Comparison of ENCODE assay signal across 15 cellular contexts in genomic region chr1:241608379-241609033, GRCh38. TPM values are rescaled to one million over a fixed set of nuclear protein-coding genes. Genes with fewer than 3 reads are reported as not detected.
DNase-seq lines count a peak whose midpoint lies in the region; ATAC-seq and TF ChIP-seq lines count a peak whose summit lies in the region.
"Had no signal": no experiment of that assay in that cellular context is flagged by ENCODE, and none has a peak within 500 bp of the region (broad histone marks: within the 10 kb centered on the region; RNA-seq: fewer than 3 reads in every experiment).

No MANE protein-coding gene starts in this region.

- no peak overlapping the region for H2AFZ ChIP-seq in neural progenitor cell (replicated peaks)
- H2AFZ ChIP-seq: PC-9 had no signal

- H3K4me3 ChIP-seq in neural progenitor cell: no peak overlapping the region
- H3K4me3 ChIP-seq: PC-9, psoas muscle, stomach had no signal

- H3K4me3 Mint-ChIP-seq in neural progenitor cell: no peak overlapping the region

- TF ChIP-seq CTCF in neural progenitor cell (IDR thresholded peaks at IDR 0.05): no peak

- no peaks in the 10 kb centered on the region for H3K27me3 ChIP-seq in neural progenitor cell
- H3K27me3 ChIP-seq: stomach had no signal

- no peak overlapping the region for H3K9ac ChIP-seq in neural progenitor cell

- H3K9me3 ChIP-seq in neural progenitor cell (ENCODE audit: low read depth): no peaks in the 10 kb centered on the region
- H3K9me3 ChIP-seq: psoas muscle, stomach had no signal

- peaks cover 3% of the 10 kb centered on the region for H3K4me1 Mint-ChIP-seq in neural progenitor cell

- H3K36me3 Mint-ChIP-seq in neural progenitor cell: peaks cover 13% of the 10 kb centered on the region

- no peaks in the 10 kb centered on the region for H3K4me1 ChIP-seq in neural progenitor cell

- H3K9me3 Mint-ChIP-seq in neural progenitor cell: no peaks in the 10 kb centered on the region

- no peak overlapping the region for H3K4me2 ChIP-seq in neural progenitor cell
- H3K4me2 ChIP-seq: PC-9 had no signal

- peak; percentile 40 for ATAC-seq in HG02884 (IDR thresholded peaks at IDR 0.05; ENCODE audit: unreplicated experiment)
- no peak for ATAC-seq in GM18498 (IDR thresholded peaks at IDR 0.05; ENCODE audit: unreplicated experiment)
- ATAC-seq in HG03139 (IDR thresholded peaks at IDR 0.05; ENCODE audit: unreplicated experiment): no peak
- ATAC-seq: psoas muscle had no signal

- H4K20me1 ChIP-seq in neural progenitor cell (ENCODE audit: low read depth): peaks cover 15% of the 10 kb centered on the region

- no peaks in the 10 kb centered on the region for H3F3A ChIP-seq in neural progenitor cell (ENCODE audit: low read depth)

- H3K79me2 ChIP-seq in neural progenitor cell (ENCODE audit: low read depth): no peaks in the 10 kb centered on the region

- no peaks in the 10 kb centered on the region for H3K27me3 Mint-ChIP-seq in neural progenitor cell (ENCODE audit: insufficient read depth, low read depth)

- no peak overlapping the region for H3K27ac ChIP-seq in neural progenitor cell
- H3K27ac ChIP-seq: PC-9, psoas muscle, stomach had no signal

- peak; percentile 61 for DNase-seq in Daoy (ENCODE audit: low read depth)
- DNase-seq in amniotic epithelial cell (ENCODE audit: low read depth): peak; percentile 81
- peak; percentile 35 for DNase-seq in kidney glomerular epithelial cell (lab: John Stamatoyannopoulos, UW)
- DNase-seq in neural progenitor cell (ENCODE audit: low spot score): no peak
- DNase-seq in NCI-H526 treated with DMSO at 0.1 percent for 48 hours (lab: John Stamatoyannopoulos, UW): no peak
- DNase-seq: amniotic stem cell; NCI-H2029 treated with DMSO at 0.1 percent for 48 hours; PC-9; psoas muscle; stimulated activated CD4-positive, alpha-beta T cell treated with anti-CD3 and anti-CD28 coated beads, Interleukin-2, amount 100 ng/mL, for 48 hours; stomach; T-helper 9 cell had no signal

- H3K36me3 ChIP-seq in neural progenitor cell: no peaks in the 10 kb centered on the region
- H3K36me3 ChIP-seq: stomach had no signal

- H3K27ac Mint-ChIP-seq in neural progenitor cell: no peak overlapping the region

RNA-seq across cellular contexts. Expression of gene CHML, which starts 31.7 kb away (rescaled TPM):
- 11.8 and 14.6 TPM in 2 replicates for total RNA-seq in Daoy (2014; rRNA removed; shearing (Covaris generic))
- 31.4 and 43.6 TPM in 2 replicates for total RNA-seq in neural progenitor cell (ENCODE audit: low replicate concordance)

RNA-seq across cellular contexts. Expression of gene OPN3, which starts 31.7 kb away (rescaled TPM):
- total RNA-seq in Daoy (2014; rRNA removed; shearing (Covaris generic)): 44.6 and 48.8 TPM in 2 replicates
- 37.8 and 53.5 TPM in 2 replicates for total RNA-seq in neural progenitor cell (ENCODE audit: low replicate concordance)

RNA-seq across cellular contexts. Expression of gene WDR64, which starts 43.6 kb away (rescaled TPM):
- total RNA-seq in Daoy (2014; rRNA removed; shearing (Covaris generic)): not detected in 2 replicates
- not detected in 2 replicates for total RNA-seq in neural progenitor cell (ENCODE audit: low replicate concordance)
- total RNA-seq: PC-9, psoas muscle, stomach had no signal

Comparison
In these comparisons a context has a peak if more than half of its experiments do, and no peak if none do; other contexts are left out.
1. DNase-seq: peak in Daoy (single experiment), amniotic epithelial cell (single experiment) and kidney glomerular epithelial cell (single experiment); none in neural progenitor cell (single experiment) and NCI-H526 treated with DMSO at 0.1 percent for 48 hours (single experiment).